24 cellular contexts compared by ENCODE assay signal in genomic region chr2:200226652-200227426, GRCh38.
DNase-seq lines count a peak whose midpoint lies in the region; ATAC-seq and TF ChIP-seq lines count a peak whose summit lies in the region.
"Had no signal": no experiment of that assay in that cellular context is flagged by ENCODE, and none has a peak within 500 bp of the region (broad histone marks: within the 10 kb centered on the region; RNA-seq: fewer than 3 reads in every experiment).

No MANE protein-coding gene starts in this region.

- H3K27me3 ChIP-seq in smooth muscle cell (ENCODE audit: low read depth) (no peaks in the 10 kb centered on the region), suprapubic skin (no peaks in the 10 kb centered on the region)
- H3K27me3 ChIP-seq: body of pancreas, neural progenitor cell, tibial artery had no signal

- WGBS in smooth muscle cell (ENCODE audit: low lambda C conversion rate), result 66% methylated on average over 6 of the region's 6 CpGs
- WGBS in suprapubic skin, result 70% methylated on average over 6 of the region's 6 CpGs

- H4K20me1 ChIP-seq in smooth muscle cell (ENCODE audit: low read depth), result no peaks in the 10 kb centered on the region

- ATAC-seq in left ventricle myocardium superior, result peak; percentile 96
- no peak for ATAC-seq in HG03457 (IDR thresholded peaks at IDR 0.05; ENCODE audit: unreplicated experiment)
- ATAC-seq: activated naive CD8-positive, alpha-beta T cell treated with anti-CD3 and anti-CD28 coated beads, Interleukin-2, amount 50 U/mL, for 24 hours; body of pancreas had no signal

- H3K27me3 Mint-ChIP-seq in brain, result peaks cover 2% of the 10 kb centered on the region

- TF ChIP-seq CTCF in brain (conservative IDR thresholded peaks at IDR 0.05), result no peak
- TF ChIP-seq CTCF in smooth muscle cell (IDR thresholded peaks at IDR 0.05; ENCODE audit: borderline replicate concordance, insufficient read depth, poor library complexity, severe bottlenecking), result no peak
- TF ChIP-seq CTCF in suprapubic skin (IDR thresholded peaks at IDR 0.05), result no peak

- peak overlapping the region; percentile 55 for H3K4me2 ChIP-seq in smooth muscle cell
- H3K4me2 ChIP-seq: neural progenitor cell had no signal

- H3K4me1 ChIP-seq in smooth muscle cell (ENCODE audit: low read depth) (peaks cover 7% of the 10 kb centered on the region), suprapubic skin (no peaks in the 10 kb centered on the region)
- H3K4me1 ChIP-seq: HAP-1, neural progenitor cell, prostate gland had no signal

- no peak for TF ChIP-seq EP300 in suprapubic skin (IDR thresholded peaks at IDR 0.05)

- H2AFZ ChIP-seq in smooth muscle cell (ENCODE audit: low read depth), result peak overlapping the region; percentile 41
- H2AFZ ChIP-seq: neural progenitor cell had no signal

- peaks cover 0 to 3% (median 0%) of the 10 kb centered on the region in 5 experiments for H3K9me3 Mint-ChIP-seq in brain
- H3K9me3 Mint-ChIP-seq: activated naive CD8-positive, alpha-beta T cell treated with anti-CD3 and anti-CD28 coated beads, Interleukin-2, amount 50 U/mL, for 24 hours; neural progenitor cell; stimulated activated naive CD8-positive, alpha-beta T cell treated with anti-CD3 and anti-CD28 coated beads, Interleukin-15, Interleukin-2, amounts not matched to agents 100 ng/mL and 50 ng/mL, for 24 hours had no signal

- no peak for TF ChIP-seq POLR2A in suprapubic skin (IDR thresholded peaks at IDR 0.05)

- DNase-seq in NCI-H1436 (lab: John Stamatoyannopoulos, UW) (peak; percentile 23), NCI-H1436 treated with DMSO at 0.1 percent for 48 hours (lab: John Stamatoyannopoulos, UW) (no peak), left ventricle myocardium superior (peak; percentile 68), smooth muscle cell (lab: John Stamatoyannopoulos, UW; ENCODE audit: unreplicated experiment) (no peak), superior temporal gyrus (ENCODE audit: extremely low spot score) (no peak), suprapubic skin (ENCODE audit: low spot score in 2 of 2) (no peak)
- DNase-seq: activated CD4-positive, alpha-beta T cell treated with anti-CD3 and anti-CD28 coated beads for 4 hours; activated CD8-positive, alpha-beta memory T cell treated with anti-CD3 and anti-CD28 coated beads for 24 hours; activated effector memory CD4-positive, alpha-beta T cell treated with anti-CD3 and anti-CD28 coated beads, Interleukin-2, amount 50 U/mL, for 16 hours; activated naive CD8-positive, alpha-beta T cell treated with anti-CD3 and anti-CD28 coated beads, Interleukin-2, amount 50 U/mL, for 24 hours; CD4-positive, CD25-positive, alpha-beta regulatory T cell; effector CD8-positive, alpha-beta T cell; mammary epithelial cell; NCI-H510A treated with DMSO at 0.1 percent for 48 hours; SHP77 treated with DMSO at 0.1 percent for 48 hours had no signal

- H3K27ac ChIP-seq in smooth muscle cell (ENCODE audit: low read depth), result peak overlapping the region; percentile 65
- H3K27ac ChIP-seq in suprapubic skin, result no peak overlapping the region
- H3K27ac ChIP-seq: epithelial cell of prostate, neural progenitor cell, prostate gland, tibial artery had no signal

- no peak overlapping the region for H3K9ac ChIP-seq in smooth muscle cell (ENCODE audit: low read depth)
- H3K9ac ChIP-seq: neural progenitor cell had no signal

- H3K36me3 Mint-ChIP-seq in brain, result no peaks in the 10 kb centered on the region
- H3K36me3 Mint-ChIP-seq: CD4-positive, CD25-positive, alpha-beta regulatory T cell; neural progenitor cell had no signal

- H3K36me3 ChIP-seq in smooth muscle cell (ENCODE audit: low read depth), result no peaks in the 10 kb centered on the region
- no peaks in the 10 kb centered on the region for H3K36me3 ChIP-seq in suprapubic skin
- H3K36me3 ChIP-seq: HAP-1, neural progenitor cell, prostate gland, tibial artery had no signal

- H3F3A ChIP-seq in smooth muscle cell (ENCODE audit: low read depth), result no peaks in the 10 kb centered on the region

- H3K79me2 ChIP-seq in smooth muscle cell (ENCODE audit: low read depth), result no peaks in the 10 kb centered on the region

- peak overlapping the region in 3 of 5 experiments; percentile 5 to 22 (median 19) for H3K4me3 Mint-ChIP-seq in brain
- H3K4me3 Mint-ChIP-seq: activated naive CD8-positive, alpha-beta T cell treated with anti-CD3 and anti-CD28 coated beads, Interleukin-2, amount 50 U/mL, for 24 hours; CD4-positive, CD25-positive, alpha-beta regulatory T cell; neural progenitor cell; stimulated activated naive CD8-positive, alpha-beta T cell treated with anti-CD3 and anti-CD28 coated beads, Interleukin-15, Interleukin-2, amounts not matched to agents 100 ng/mL and 50 ng/mL, for 24 hours had no signal

- peaks cover 22% of the 10 kb centered on the region for H3K4me1 Mint-ChIP-seq in brain
- H3K4me1 Mint-ChIP-seq: activated naive CD8-positive, alpha-beta T cell treated with anti-CD3 and anti-CD28 coated beads, Interleukin-2, amount 50 U/mL, for 24 hours; CD4-positive, CD25-positive, alpha-beta regulatory T cell; neural progenitor cell had no signal

- peak overlapping the region in 2 of 5 experiments; percentile 67 to 76 for H3K27ac Mint-ChIP-seq in brain
- H3K27ac Mint-ChIP-seq: activated naive CD8-positive, alpha-beta T cell treated with anti-CD3 and anti-CD28 coated beads, Interleukin-2, amount 50 U/mL, for 24 hours; CD4-positive, CD25-positive, alpha-beta regulatory T cell; neural progenitor cell; stimulated activated naive CD8-positive, alpha-beta T cell treated with anti-CD3 and anti-CD28 coated beads, Interleukin-15, Interleukin-2, amounts not matched to agents 100 ng/mL and 50 ng/mL, for 24 hours had no signal

- intact Hi-C loops in left ventricle myocardium superior (cut with micrococcal nuclease), result loop anchor here (10.0 kb wide), 1 partner anchor 248 kb away; no protein-coding TSS in a partner anchor

- no peak overlapping the region for H3K4me3 ChIP-seq in smooth muscle cell
- no peak overlapping the region for H3K4me3 ChIP-seq in suprapubic skin
- H3K4me3 ChIP-seq: body of pancreas, HAP-1, neural progenitor cell, prostate gland, tibial artery had no signal

- no peaks in the 10 kb centered on the region for H3K9me3 ChIP-seq in smooth muscle cell (replicated peaks; ENCODE audit: low read depth)
- no peaks in the 10 kb centered on the region for H3K9me3 ChIP-seq in suprapubic skin
- H3K9me3 ChIP-seq: body of pancreas, HAP-1, prostate gland, tibial artery had no signal

Comparison
In these comparisons a context has a peak if more than half of its experiments do, and no peak if none do; other contexts are left out.
1. DNase-seq: peak in NCI-H1436 (single experiment) and left ventricle myocardium superior (single experiment); none in NCI-H1436 treated with DMSO at 0.1 percent for 48 hours (single experiment), smooth muscle cell (single experiment), superior temporal gyrus (single experiment) and suprapubic skin (0 of 2).